Comparison of ENCODE assay signal across 15 cellular contexts in genomic region chr10:131175891-131176290, GRCh38.
"Had no signal": no experiment of that assay in that cellular context is flagged by ENCODE, and none has a peak within 500 bp of the region (broad histone marks: within the 10 kb centered on the region; RNA-seq: fewer than 3 reads in every experiment).

No MANE protein-coding gene starts in this region.

- H3K27me3 ChIP-seq: hepatocyte, pancreas, right lobe of liver, upper lobe of left lung, uterus had no signal

- H3K4me2 ChIP-seq: hepatocyte had no signal

- H3K4me3 ChIP-seq: hepatocyte, pancreas, prostate gland, right lobe of liver, tibial artery, upper lobe of left lung, uterus had no signal

- H2AFZ ChIP-seq: hepatocyte had no signal

- H3K4me1 ChIP-seq: prostate gland, right lobe of liver, upper lobe of left lung, uterus had no signal

- H3K79me2 ChIP-seq: hepatocyte had no signal

- DNase-seq: effector CD4-positive, alpha-beta T cell; foreskin melanocyte; mammary epithelial cell; natural killer cell; retina; right lobe of liver; stimulated activated CD4-positive, alpha-beta T cell treated with anti-CD3 and anti-CD28 coated beads, Interleukin-4, amount 100 ng/mL, for 1 hour; stimulated activated CD8-positive, alpha-beta memory T cell treated with anti-CD3 and anti-CD28 coated beads, Interleukin-4, amount 100 ng/mL, for 48 hours; stimulated activated naive CD8-positive, alpha-beta T cell treated with anti-CD3 and anti-CD28 coated beads, Interleukin-15, Interleukin-2, amounts not matched to agents 100 U/mL and 50 U/mL, for 24 hours; tibial artery; uterus had no signal

- FAIRE-seq: pancreas had no signal

- H3K9me3 ChIP-seq: pancreas, prostate gland, right lobe of liver, tibial artery, upper lobe of left lung, uterus had no signal

- H3K36me3 ChIP-seq: pancreas, prostate gland, right lobe of liver, tibial artery, upper lobe of left lung, uterus had no signal

- H3K27ac ChIP-seq: hepatocyte, pancreas, prostate gland, right lobe of liver, tibial artery, upper lobe of left lung, uterus had no signal
